Comparison of ENCODE assay signal across 12 cellular contexts in genomic region chr5:138573223-138573622, GRCh38. TPM values are rescaled to one million over a fixed set of nuclear protein-coding genes. Genes with fewer than 3 reads are reported as not detected.
DNase-seq lines count a peak whose midpoint lies in the region; ATAC-seq lines count a peak whose summit lies in the region.
"Had no signal": no experiment of that assay in that cellular context is flagged by ENCODE, and none has a peak within 500 bp of the region (broad histone marks: within the 10 kb centered on the region; RNA-seq: fewer than 3 reads in every experiment).

No MANE protein-coding gene starts in this region.

- H3K27me3 ChIP-seq in iPS-20b (ENCODE audit: insufficient read depth, low read length) (no peaks in the 10 kb centered on the region), subcutaneous abdominal adipose tissue (ENCODE audit: control insufficient read depth in 5 of 5, insufficient read depth in 4 of 5, low read length in 5 of 5) (no peaks in the 10 kb centered on the region)
- H3K27me3 ChIP-seq: thyroid gland had no signal

- no peak overlapping the region for H3K27ac ChIP-seq in iPS-20b (ENCODE audit: low read length)
- peak overlapping the region; percentile 100 for H3K27ac ChIP-seq in subcutaneous abdominal adipose tissue (ENCODE audit: low read depth, low read length)

- no peak for DNase-seq in activated naive CD4-positive, alpha-beta T cell treated with anti-CD3 and anti-CD28 coated beads, Interleukin-2, amount 10 ng/mL, durations not matched to agents 7 days and 5 days
- DNase-seq in T-helper 17 cell (no peak), AG20443 (ENCODE audit: low spot score) (no peak), hepatic stellate cell (ENCODE audit: low spot score) (no peak), germinal center (ENCODE audit: low spot score) (no peak)
- DNase-seq: amniotic stem cell; immature natural killer cell; stimulated activated CD4-positive, alpha-beta T cell treated with anti-CD3 and anti-CD28 coated beads, Interleukin-4, amount 100 ng/mL, for 4 hours; thyroid gland had no signal

- H3K36me3 ChIP-seq in iPS-20b (ENCODE audit: insufficient read depth, low read depth, low read length) (peaks cover 61% of the 10 kb centered on the region), subcutaneous abdominal adipose tissue (ENCODE audit: control insufficient read depth in 5 of 5, insufficient read depth in 5 of 5, low read length in 5 of 5) (peaks cover 18 to 52% (median 45%) of the 10 kb centered on the region in 5 donors)

- H3K4me3 ChIP-seq in iPS-20b (ENCODE audit: low read length) (peak overlapping the region; percentile 85), subcutaneous abdominal adipose tissue (ENCODE audit: low read depth in 1 of 5, low read length in 5 of 5) (no peak overlapping the region)

- H3K9me3 ChIP-seq in T-helper 17 cell (ENCODE audit: control insufficient read depth, low read length, poor library complexity, severe bottlenecking) (no peaks in the 10 kb centered on the region), iPS-20b (ENCODE audit: insufficient read depth, low read depth, low read length) (no peaks in the 10 kb centered on the region), subcutaneous abdominal adipose tissue (ENCODE audit: control insufficient read depth in 5 of 5, low read length in 5 of 5) (no peaks in the 10 kb centered on the region)
- H3K9me3 ChIP-seq: thyroid gland had no signal

- H3K9ac ChIP-seq in iPS-20b (ENCODE audit: low read depth, low read length) = no peak overlapping the region; the same call in 1 of the 2 replicates
- peak overlapping the region in 1 of 5 donors; percentile 100 for H3K9ac ChIP-seq in subcutaneous abdominal adipose tissue (ENCODE audit: low read length in 5 of 5)

- ATAC-seq in T-helper 17 cell = no peak

- H3K4me3 Mint-ChIP-seq in activated naive CD4-positive, alpha-beta T cell treated with anti-CD3 and anti-CD28 coated beads, Interleukin-2, amount 50 U/mL, for 24 hours = peak overlapping the region; percentile 97
- H3K4me3 Mint-ChIP-seq in activated naive CD4-positive, alpha-beta T cell treated with anti-CD3 and anti-CD28 coated beads, Interleukin-2, amount 10 ng/mL, durations not matched to agents 7 days and 5 days = no peak overlapping the region
- H3K4me3 Mint-ChIP-seq in T-helper 17 cell = no peak overlapping the region

- no peak overlapping the region for H3K27ac Mint-ChIP-seq in activated naive CD4-positive, alpha-beta T cell treated with anti-CD3 and anti-CD28 coated beads, Interleukin-2, amount 50 U/mL, for 24 hours
- H3K27ac Mint-ChIP-seq in activated naive CD4-positive, alpha-beta T cell treated with anti-CD3 and anti-CD28 coated beads, Interleukin-2, amount 10 ng/mL, durations not matched to agents 7 days and 5 days = no peak overlapping the region
- H3K27ac Mint-ChIP-seq in T-helper 17 cell = peak overlapping the region; percentile 99

- H3K9me3 Mint-ChIP-seq in activated naive CD4-positive, alpha-beta T cell treated with anti-CD3 and anti-CD28 coated beads, Interleukin-2, amount 50 U/mL, for 24 hours = no peaks in the 10 kb centered on the region
- H3K9me3 Mint-ChIP-seq in activated naive CD4-positive, alpha-beta T cell treated with anti-CD3 and anti-CD28 coated beads, Interleukin-2, amount 10 ng/mL, durations not matched to agents 7 days and 5 days = no peaks in the 10 kb centered on the region
- H3K9me3 Mint-ChIP-seq: immature natural killer cell had no signal

- H3K4me1 ChIP-seq in iPS-20b (ENCODE audit: insufficient read depth, low read length) = peaks cover 6% of the 10 kb centered on the region; the same call in 1 of the 2 replicates
- peaks cover 6 to 21% (median 14%) of the 10 kb centered on the region in 5 donors for H3K4me1 ChIP-seq in subcutaneous abdominal adipose tissue (ENCODE audit: control insufficient read depth in 5 of 5, insufficient read depth in 5 of 5, low read length in 5 of 5)

- H3K4me1 Mint-ChIP-seq in activated naive CD4-positive, alpha-beta T cell treated with anti-CD3 and anti-CD28 coated beads, Interleukin-2, amount 50 U/mL, for 24 hours = peaks cover 51% of the 10 kb centered on the region
- peaks cover 56% of the 10 kb centered on the region for H3K4me1 Mint-ChIP-seq in activated naive CD4-positive, alpha-beta T cell treated with anti-CD3 and anti-CD28 coated beads, Interleukin-2, amount 10 ng/mL, durations not matched to agents 7 days and 5 days
- H3K4me1 Mint-ChIP-seq in T-helper 17 cell = peaks cover 36% of the 10 kb centered on the region

- CTCF ChIA-PET in activated naive CD4-positive, alpha-beta T cell treated with anti-CD3 and anti-CD28 coated beads, Interleukin-2, amount 10 ng/mL, durations not matched to agents 7 days and 5 days (lab: Charles Lee) = no interaction called here

- H3K36me3 Mint-ChIP-seq in activated naive CD4-positive, alpha-beta T cell treated with anti-CD3 and anti-CD28 coated beads, Interleukin-2, amount 50 U/mL, for 24 hours = peaks cover 26% of the 10 kb centered on the region
- H3K36me3 Mint-ChIP-seq in activated naive CD4-positive, alpha-beta T cell treated with anti-CD3 and anti-CD28 coated beads, Interleukin-2, amount 10 ng/mL, durations not matched to agents 7 days and 5 days = peaks cover 53% of the 10 kb centered on the region
- peaks cover 12% of the 10 kb centered on the region for H3K36me3 Mint-ChIP-seq in T-helper 17 cell (ENCODE audit: low read depth)

- no peaks in the 10 kb centered on the region for H3K27me3 Mint-ChIP-seq in activated naive CD4-positive, alpha-beta T cell treated with anti-CD3 and anti-CD28 coated beads, Interleukin-2, amount 50 U/mL, for 24 hours
- no peaks in the 10 kb centered on the region for H3K27me3 Mint-ChIP-seq in activated naive CD4-positive, alpha-beta T cell treated with anti-CD3 and anti-CD28 coated beads, Interleukin-2, amount 10 ng/mL, durations not matched to agents 7 days and 5 days
- H3K27me3 Mint-ChIP-seq in T-helper 17 cell = no peaks in the 10 kb centered on the region

RNA-seq across cellular contexts. Expression of gene HSPA9, which starts 2.0 kb away (rescaled TPM):
- 100 to 1,000 TPM; 291 to 305 TPM for total RNA-seq in T-helper 17 cell

RNA-seq across cellular contexts. Expression of gene ETF1, which starts 30.2 kb away (rescaled TPM):
- total RNA-seq in T-helper 17 cell = 100 to 1,000 TPM; 150 to 165 TPM
